Comparison of ENCODE assay signal across 14 cellular contexts in genomic region chr2:171327043-171327496, GRCh38.
DNase-seq lines count a peak whose midpoint lies in the region; ATAC-seq, FAIRE-seq and TF ChIP-seq lines count a peak whose summit lies in the region.
"Had no signal": no experiment of that assay in that cellular context is flagged by ENCODE, and none has a peak within 500 bp of the region (broad histone marks: within the 10 kb centered on the region; RNA-seq: fewer than 3 reads in every experiment).

No MANE protein-coding gene starts in this region.

- in situ Hi-C loops in astrocyte of the cerebellum (cut with HindIII; ENCODE audit: low sequenced_read_pairs) = no loop called here

- H3K27ac Mint-ChIP-seq in nephron = peak overlapping the region; percentile 1 to 38 (median 3)

- H3K27me3 Mint-ChIP-seq in nephron (ENCODE audit: low read depth) = no peaks in the 10 kb centered on the region

- no peaks in the 10 kb centered on the region for H3F3A ChIP-seq in SK-N-SH (replicated peaks; ENCODE audit: insufficient read depth)
- no peaks in the 10 kb centered on the region for H3F3A ChIP-seq in Loucy (ENCODE audit: low read depth)
- no peaks in the 10 kb centered on the region for H3F3A ChIP-seq in PC-3 (ENCODE audit: low read length, unreplicated experiment)

- peaks cover 6% of the 10 kb centered on the region for H3K36me3 Mint-ChIP-seq in nephron (ENCODE audit: low read depth)

- DNase-seq in SK-N-SH = no peak
- peak; percentile 48 for DNase-seq in astrocyte of the cerebellum (ENCODE audit: low read depth)
- DNase-seq in glomerular visceral epithelial cell (ENCODE audit: extremely low spot score) = no peak
- no peak for DNase-seq in kidney
- DNase-seq in PC-3 = no peak
- DNase-seq: activated gamma-delta T cell, lower lobe of right lung, PC-9 had no signal

- no peak overlapping the region for H3K4me3 Mint-ChIP-seq in nephron

- H3K27me3 ChIP-seq in SK-N-SH (ENCODE audit: insufficient read depth) (no peaks in the 10 kb centered on the region), Loucy (ENCODE audit: insufficient read depth, low read length, poor library complexity, severe bottlenecking) (no peaks in the 10 kb centered on the region), PC-3 (ENCODE audit: low read length) (no peaks in the 10 kb centered on the region)
- H3K27me3 ChIP-seq: suprapubic skin had no signal

- 93% methylated on average over 4 of the region's 4 CpGs for WGBS in SK-N-SH (ENCODE audit: low lambda C conversion rate)

- no TSS peak for BruUV-seq in PC-3 (replicated peaks; lab: Mats Ljungman, UMichigan)

- H3K36me3 ChIP-seq in SK-N-SH (replicated peaks in 1 of 2; ENCODE audit: control insufficient read depth in 1 of 2, insufficient read depth in 2 of 2, low read length in 1 of 2) (peaks cover 0 to 7% of the 10 kb centered on the region in 2 experiments), Loucy (ENCODE audit: insufficient read depth, low read length) (no peaks in the 10 kb centered on the region), kidney (ENCODE audit: control insufficient read depth in 1 of 2, insufficient read depth in 2 of 2, low read length in 2 of 2) (no peaks in the 10 kb centered on the region), PC-3 (ENCODE audit: low read depth, low read length) (0 out of 2 replicates have a peak, but pooled peaks cover 2% of the 10 kb centered on the region)
- H3K36me3 ChIP-seq: lower lobe of right lung, prostate gland had no signal

- no peaks in the 10 kb centered on the region for H3K9me3 ChIP-seq in SK-N-SH
- H3K9me3 ChIP-seq in Loucy (ENCODE audit: insufficient read depth, low read depth, low read length) = no peaks in the 10 kb centered on the region
- H3K9me3 ChIP-seq in kidney (ENCODE audit: control insufficient read depth in 1 of 2, low read length in 2 of 2) = no peaks in the 10 kb centered on the region
- H3K9me3 ChIP-seq in PC-3 (ENCODE audit: low read length) = no peaks in the 10 kb centered on the region
- H3K9me3 ChIP-seq: A549, lower lobe of right lung, prostate gland, suprapubic skin had no signal

- TF ChIP-seq CTCF in SK-N-SH (IDR thresholded peaks at IDR 0.05) = no peak
- no peak for TF ChIP-seq CTCF in Loucy (conservative IDR thresholded peaks at IDR 0.05; ENCODE audit: low read length)
- TF ChIP-seq CTCF in astrocyte of the cerebellum (IDR thresholded peaks at IDR 0.05; ENCODE audit: low read depth, low read length, missing control alignments) = no peak
- TF ChIP-seq CTCF in nephron (IDR thresholded peaks at IDR 0.05; ENCODE audit: unreplicated experiment in 3 of 3) = no peak
- TF ChIP-seq CTCF in kidney (IDR thresholded peaks at IDR 0.05; ENCODE audit: borderline replicate concordance, extremely low read depth, insufficient read depth) = no peak
- no peak for TF ChIP-seq CTCF in PC-3 (conservative IDR thresholded peaks at IDR 0.05; ENCODE audit: low read depth, low read length)

- H3K9ac ChIP-seq in SK-N-SH = no peak overlapping the region
- no peak overlapping the region for H3K9ac ChIP-seq in Loucy (ENCODE audit: low read depth, low read length, poor library complexity, severe bottlenecking)
- no peak overlapping the region for H3K9ac ChIP-seq in kidney (ENCODE audit: low read length in 2 of 2)
- H3K9ac ChIP-seq in PC-3 (ENCODE audit: low read length) = no peak overlapping the region

- FAIRE-seq in kidney (lab: Jason Lieb, UNC) = no peak
- FAIRE-seq: A549 had no signal

- no peaks in the 10 kb centered on the region for H3K9me2 ChIP-seq in SK-N-SH
- no peaks in the 10 kb centered on the region for H3K9me2 ChIP-seq in Loucy (replicated peaks; ENCODE audit: low read depth, low read length)
- H3K9me2 ChIP-seq in PC-3 (replicated peaks; ENCODE audit: low read length) = no peaks in the 10 kb centered on the region

- H3K4me1 ChIP-seq in SK-N-SH (ENCODE audit: control insufficient read depth in 1 of 2, insufficient read depth in 2 of 2, low read depth in 1 of 2, low read length in 1 of 2) (no peaks in the 10 kb centered on the region), Loucy (ENCODE audit: insufficient read depth, low read length, poor library complexity, severe bottlenecking) (peaks cover 24% of the 10 kb centered on the region), kidney (ENCODE audit: control insufficient read depth in 1 of 2, insufficient read depth in 1 of 2, low read depth in 1 of 2, low read length in 2 of 2) (no peaks in the 10 kb centered on the region), PC-3 (ENCODE audit: insufficient read depth, low read length) (no peaks in the 10 kb centered on the region)
- H3K4me1 ChIP-seq: A549, lower lobe of right lung, prostate gland, suprapubic skin had no signal

- POLR2A ChIA-PET in SK-N-SH (lab: Yijun Ruan, JAX) = no interaction called here
- POLR2A ChIA-PET in PC-3 (lab: Charles Lee; ENCODE audit: unreplicated experiment) = interaction anchor here (0.6 kb wide), 1 partner anchor 33 kb away, joined by 3 read pairs; no protein-coding TSS in a partner anchor

- TF ChIP-seq RAD21 in SK-N-SH (IDR thresholded peaks at IDR 0.05; ENCODE audit: low read length) = no peak

- H3K79me2 ChIP-seq in SK-N-SH (ENCODE audit: insufficient read depth) (no peaks in the 10 kb centered on the region), Loucy (ENCODE audit: insufficient read depth, low read length) (no peaks in the 10 kb centered on the region), PC-3 (ENCODE audit: low read length) (no peaks in the 10 kb centered on the region)

- intact Hi-C loops in kidney (cut with DNase I) = no loop called here
- intact Hi-C loops in PC-3 (cut with micrococcal nuclease) = no loop called here

- H4K20me1 ChIP-seq in SK-N-SH (ENCODE audit: insufficient read depth) (no peaks in the 10 kb centered on the region), Loucy (ENCODE audit: insufficient read depth, low read length, poor library complexity, severe bottlenecking) (no peaks in the 10 kb centered on the region), PC-3 (ENCODE audit: low read length) (no peaks in the 10 kb centered on the region)

- peaks cover 9% of the 10 kb centered on the region for H3K4me1 Mint-ChIP-seq in nephron

- no peak overlapping the region for H2AFZ ChIP-seq in SK-N-SH (ENCODE audit: low read depth)
- H2AFZ ChIP-seq in Loucy (ENCODE audit: low read length) = no peak overlapping the region
- H2AFZ ChIP-seq in PC-3 (ENCODE audit: low read length) = no peak overlapping the region
- H2AFZ ChIP-seq: PC-9 had no signal

- H3K27ac ChIP-seq in SK-N-SH (ENCODE audit: low read depth in 2 of 2, low read length in 1 of 2) = no peak overlapping the region
- no peak overlapping the region for H3K27ac ChIP-seq in kidney (ENCODE audit: low read depth in 2 of 2, low read length in 2 of 2)
- H3K27ac ChIP-seq in PC-3 (ENCODE audit: low read length) = no peak overlapping the region
- H3K27ac ChIP-seq: A549, lower lobe of right lung, PC-9, prostate gland, suprapubic skin had no signal

- ATAC-seq in SK-N-SH treated with all-trans-retinoic acid at 6 μM for 48 hours (peak; percentile 58), PC-3 (no peak)
- ATAC-seq: A549, lower lobe of right lung had no signal

- TF ChIP-seq EP300 in SK-N-SH (IDR thresholded peaks at IDR 0.05; ENCODE audit: borderline replicate concordance in 1 of 2, low read depth in 1 of 2, low read length in 1 of 2) = no peak

- no peaks in the 10 kb centered on the region for H3K9me3 Mint-ChIP-seq in nephron

- H3K4me3 ChIP-seq in SK-N-SH (ENCODE audit: low read depth in 2 of 2, low read length in 1 of 2) = no peak overlapping the region
- no peak overlapping the region for H3K4me3 ChIP-seq in Loucy (ENCODE audit: low read length, poor library complexity, severe bottlenecking)
- no peak overlapping the region for H3K4me3 ChIP-seq in astrocyte of the cerebellum (ENCODE audit: low read depth, low read length)
- H3K4me3 ChIP-seq in kidney (ENCODE audit: low read length in 2 of 2) = no peak overlapping the region
- no peak overlapping the region for H3K4me3 ChIP-seq in PC-3 (ENCODE audit: low read length)
- H3K4me3 ChIP-seq: A549, lower lobe of right lung, PC-9, prostate gland, suprapubic skin had no signal

- CTCF ChIA-PET in SK-N-SH (lab: Yijun Ruan, JAX) (interaction anchor here (0.9 to 1.5 kb wide), 2 partner anchors 19 to 30 kb away, joined by 3 to 4 read pairs; no protein-coding TSS in a partner anchor), PC-3 (lab: Charles Lee) (no interaction called here)

- no peak overlapping the region for H3K4me2 ChIP-seq in SK-N-SH
- H3K4me2 ChIP-seq in Loucy (ENCODE audit: low read depth, low read length, poor library complexity, severe bottlenecking) = peak overlapping the region; percentile 35
- no peak overlapping the region for H3K4me2 ChIP-seq in PC-3 (ENCODE audit: low read length)
- H3K4me2 ChIP-seq: A549, PC-9 had no signal

TF ChIP-seq in SK-N-SH treated with all-trans-retinoic acid at 6 μM for 48 hours, 23 proteins besides CTCF, POLR2A, EP300 and RAD21:
- TF ChIP-seq ZFP30 (CRISPR knock-in tag; IDR thresholded peaks at IDR 0.05) (no peak), ZNF565 (CRISPR knock-in tag; conservative IDR thresholded peaks at IDR 0.05; ENCODE audit: low read depth) (no peak)
TF ChIP-seq in SK-N-SH treated with all-trans-retinoic acid at 6 μM for 48 hours: peak in this region for 0.

TF ChIP-seq in SK-N-SH, 30 proteins besides CTCF, POLR2A, EP300 and RAD21 (continues in another document):
- no peak for TF ChIP-seq RXRA (IDR thresholded peaks at IDR 0.05; ENCODE audit: borderline replicate concordance, low read depth)
- no peak for TF ChIP-seq ZBTB33 (IDR thresholded peaks at IDR 0.05; ENCODE audit: borderline replicate concordance, low read depth)
- TF ChIP-seq GATA2 (CRISPR knock-in tag; IDR thresholded peaks at IDR 0.05) = no peak
- TF ChIP-seq ELF1 (IDR thresholded peaks at IDR 0.05) = no peak
- no peak for TF ChIP-seq EZH2phosphoT487 (IDR thresholded peaks at IDR 0.05; ENCODE audit: borderline replicate concordance, low read depth)
- TF ChIP-seq RFX5 (IDR thresholded peaks at IDR 0.05; ENCODE audit: low read length) = no peak
- no peak for TF ChIP-seq SIN3A (IDR thresholded peaks at IDR 0.05; ENCODE audit: borderline replicate concordance, low read depth, low read length)
- TF ChIP-seq FOXJ3 (CRISPR knock-in tag; IDR thresholded peaks at IDR 0.05) = no peak
- no peak for TF ChIP-seq TEAD4 (IDR thresholded peaks at IDR 0.05; ENCODE audit: borderline replicate concordance, insufficient read depth)
